ENCODE assay signal across 8 cellular contexts in genomic region chr5:10590226-10591047, GRCh38. TPM values are rescaled to one million over a fixed set of nuclear protein-coding genes. Genes with fewer than 3 reads are reported as not detected.
DNase-seq lines count a peak whose midpoint lies in the region; ATAC-seq and TF ChIP-seq lines count a peak whose summit lies in the region.

No MANE protein-coding gene starts in this region.

- H3K36me3 Mint-ChIP-seq in CD4-positive, alpha-beta memory T cell, result peaks cover 0 to 3% of the 10 kb centered on the region in 2 donors
- H3K36me3 Mint-ChIP-seq in activated T-cell treated with anti-CD3 and anti-CD28 coated beads, Interleukin-2, amount 50 U/mL, for 24 hours (ENCODE audit: low read depth), result no peaks in the 10 kb centered on the region
- H3K36me3 Mint-ChIP-seq in stimulated activated effector memory CD8-positive, alpha-beta T cell treated with anti-CD3 and anti-CD28 coated beads, Interleukin-12 subunit alpha, Interleukin-12 subunit beta, amount 100 ng/mL, for 72 hours, result no peaks in the 10 kb centered on the region

- POLR2A ChIA-PET in CD4-positive, alpha-beta memory T cell (lab: Charles Lee; ENCODE audit: partially characterized antibody), result no interaction called here

- H3K9me3 ChIP-seq in BLaER1, result peaks cover 8% of the 10 kb centered on the region
- H3K9me3 ChIP-seq in CD4-positive, alpha-beta memory T cell (ENCODE audit: control insufficient read depth in 1 of 2, low read length in 2 of 2), result no peaks in the 10 kb centered on the region

- in situ Hi-C loops in GM13976 (cut with MboI; ENCODE audit: low sequenced_read_pairs, unreplicated experiment), result no loop called here

- H3K4me3 Mint-ChIP-seq in CD4-positive, alpha-beta memory T cell, result no peak overlapping the region
- H3K4me3 Mint-ChIP-seq in activated T-cell treated with anti-CD3 and anti-CD28 coated beads, Interleukin-2, amount 50 U/mL, for 24 hours, result no peak overlapping the region
- H3K4me3 Mint-ChIP-seq in stimulated activated effector memory CD8-positive, alpha-beta T cell treated with anti-CD3 and anti-CD28 coated beads, Interleukin-12 subunit alpha, Interleukin-12 subunit beta, amount 100 ng/mL, for 72 hours, result no peak overlapping the region

- H3K4me2 ChIP-seq in BLaER1, result 0 out of 2 replicates have a peak overlapping the region, but pooled peaks have one; percentile 14

- peak; percentile 25 for DNase-seq in activated CD8-positive, alpha-beta memory T cell treated with anti-CD3 and anti-CD28 coated beads, Interleukin-2, amount 50 U/mL, for 48 hours
- DNase-seq in iPS DF 4.7 (ENCODE audit: extremely low read depth, low spot score) (peak; percentile 58), GM13976 (ENCODE audit: low spot score) (no peak)
- DNase-seq in CD4-positive, alpha-beta memory T cell, result no peak
- no peak for DNase-seq in activated T-cell treated with anti-CD3 and anti-CD28 coated beads, Interleukin-2, amount 50 U/mL, for 24 hours
- DNase-seq in stimulated activated effector memory CD8-positive, alpha-beta T cell treated with anti-CD3 and anti-CD28 coated beads, Interleukin-12 subunit alpha, Interleukin-12 subunit beta, amount 100 ng/mL, for 72 hours (ENCODE audit: low spot score in 2 of 2), result no peak

- H3K4me1 ChIP-seq in BLaER1, result peaks cover 58% of the 10 kb centered on the region
- H3K4me1 ChIP-seq in CD4-positive, alpha-beta memory T cell (ENCODE audit: insufficient read depth, low read length), result peaks cover 5% of the 10 kb centered on the region

- H3K4me3 ChIP-seq in BLaER1, result no peak overlapping the region
- no peak overlapping the region for H3K4me3 ChIP-seq in CD4-positive, alpha-beta memory T cell (ENCODE audit: low read length in 2 of 2)

- peaks cover 37% of the 10 kb centered on the region for H3K36me3 ChIP-seq in BLaER1
- no peaks in the 10 kb centered on the region for H3K36me3 ChIP-seq in CD4-positive, alpha-beta memory T cell (ENCODE audit: insufficient read depth, low read length)

- no peak overlapping the region for H3K9ac ChIP-seq in BLaER1

- intact Hi-C loops in CD4-positive, alpha-beta memory T cell (cut with micrococcal nuclease), result no loop called here

- CTCF ChIA-PET in CD4-positive, alpha-beta memory T cell (lab: Charles Lee; ENCODE audit: partially characterized antibody), result interaction anchor here (1.2 kb wide), 1 partner anchor 138 kb away, joined by 3 read pairs; no protein-coding TSS in a partner anchor

- H3K4me1 Mint-ChIP-seq in CD4-positive, alpha-beta memory T cell, result peaks cover 2 to 11% (median 7%) of the 10 kb centered on the region in 4 donors
- peaks cover 28% of the 10 kb centered on the region for H3K4me1 Mint-ChIP-seq in activated T-cell treated with anti-CD3 and anti-CD28 coated beads, Interleukin-2, amount 50 U/mL, for 24 hours (ENCODE audit: low read depth)
- H3K4me1 Mint-ChIP-seq in stimulated activated effector memory CD8-positive, alpha-beta T cell treated with anti-CD3 and anti-CD28 coated beads, Interleukin-12 subunit alpha, Interleukin-12 subunit beta, amount 100 ng/mL, for 72 hours, result peaks cover 23% of the 10 kb centered on the region

- peak; percentile 36 for ATAC-seq in HG02884 (IDR thresholded peaks at IDR 0.05; ENCODE audit: unreplicated experiment)
- no peak for ATAC-seq in stimulated activated effector memory CD8-positive, alpha-beta T cell treated with anti-CD3 and anti-CD28 coated beads, Interleukin-12 subunit alpha, Interleukin-12 subunit beta, amount 100 ng/mL, for 72 hours

- no peak overlapping the region for H3K27ac ChIP-seq in BLaER1
- H3K27ac ChIP-seq in CD4-positive, alpha-beta memory T cell (ENCODE audit: low read depth, low read length), result no peak overlapping the region

- H3K9me3 Mint-ChIP-seq in CD4-positive, alpha-beta memory T cell, result peaks cover 0 to 5% (median 2%) of the 10 kb centered on the region in 8 donors
- no peaks in the 10 kb centered on the region for H3K9me3 Mint-ChIP-seq in activated T-cell treated with anti-CD3 and anti-CD28 coated beads, Interleukin-2, amount 50 U/mL, for 24 hours
- no peaks in the 10 kb centered on the region for H3K9me3 Mint-ChIP-seq in stimulated activated effector memory CD8-positive, alpha-beta T cell treated with anti-CD3 and anti-CD28 coated beads, Interleukin-12 subunit alpha, Interleukin-12 subunit beta, amount 100 ng/mL, for 72 hours

- H3K27me3 ChIP-seq in BLaER1, result no peaks in the 10 kb centered on the region
- no peaks in the 10 kb centered on the region for H3K27me3 ChIP-seq in CD4-positive, alpha-beta memory T cell (ENCODE audit: insufficient read depth, low read length)

- peaks cover 0 to 1% of the 10 kb centered on the region in 2 donors for H3K27me3 Mint-ChIP-seq in CD4-positive, alpha-beta memory T cell
- H3K27me3 Mint-ChIP-seq in activated T-cell treated with anti-CD3 and anti-CD28 coated beads, Interleukin-2, amount 50 U/mL, for 24 hours, result peaks cover 17% of the 10 kb centered on the region

- H3K27ac Mint-ChIP-seq in CD4-positive, alpha-beta memory T cell, result peak overlapping the region in 2 of 7 donors; percentile 14 to 18
- H3K27ac Mint-ChIP-seq in activated T-cell treated with anti-CD3 and anti-CD28 coated beads, Interleukin-2, amount 50 U/mL, for 24 hours, result no peak overlapping the region
- H3K27ac Mint-ChIP-seq in stimulated activated effector memory CD8-positive, alpha-beta T cell treated with anti-CD3 and anti-CD28 coated beads, Interleukin-12 subunit alpha, Interleukin-12 subunit beta, amount 100 ng/mL, for 72 hours, result no peak overlapping the region

- peaks cover 95% of the 10 kb centered on the region for H4K20me1 ChIP-seq in BLaER1

- no peak for TF ChIP-seq CTCF in GM13976 (IDR thresholded peaks at IDR 0.05; ENCODE audit: borderline replicate concordance, control extremely low read depth, extremely low read depth, insufficient read depth, missing control alignments)

RNA-seq across cellular contexts. Expression of gene ANKRD33B, which starts 26.6 kb away (rescaled TPM):
- 1 to 10 TPM; 2.0 to 2.3 TPM for total RNA-seq in CD4-positive, alpha-beta memory T cell
- polyA plus RNA-seq in CD4-positive, alpha-beta memory T cell, result under 1 TPM; 0.05 to 0.37 TPM

Comparison
In these comparisons a context has a peak if more than half of its experiments do, and no peak if none do; other contexts are left out.
1. DNase-seq: peak in activated CD8-positive, alpha-beta memory T cell treated with anti-CD3 and anti-CD28 coated beads, Interleukin-2, amount 50 U/mL, for 48 hours (single experiment) and iPS DF 4.7 (single experiment); none in CD4-positive, alpha-beta memory T cell (0 of 5), activated T-cell treated with anti-CD3 and anti-CD28 coated beads, Interleukin-2, amount 50 U/mL, for 24 hours (single experiment), GM13976 (single experiment) and stimulated activated effector memory CD8-positive, alpha-beta T cell treated with anti-CD3 and anti-CD28 coated beads, Interleukin-12 subunit alpha, Interleukin-12 subunit beta, amount 100 ng/mL, for 72 hours (0 of 2).